ENCODE assay signal across 19 cellular contexts in the genomic region with DNA sequence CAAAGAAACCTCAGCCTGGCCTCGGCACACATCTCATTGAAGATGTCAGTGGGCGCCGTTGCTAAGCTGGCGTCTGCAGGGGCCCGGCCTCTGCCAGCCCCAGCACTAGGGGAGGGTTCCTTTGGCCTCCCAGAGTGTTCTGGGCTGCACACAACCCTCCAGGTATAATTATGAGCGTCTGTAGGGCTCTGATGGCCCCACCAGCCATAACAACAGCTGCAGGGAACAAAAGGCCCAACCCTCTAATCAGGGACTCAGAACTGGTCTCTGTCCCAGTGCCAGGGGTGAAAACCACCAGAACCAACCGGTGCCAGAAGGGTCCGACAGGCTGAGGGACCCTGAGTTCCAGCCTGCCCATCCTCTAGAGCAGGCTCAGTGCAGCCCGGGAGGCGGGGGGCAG. TPM values are rescaled to one million over a fixed set of nuclear protein-coding genes. Genes with fewer than 3 reads are reported as not detected.
"Had no signal": no experiment of that assay in that cellular context is flagged by ENCODE, and none has a peak within 500 bp of the region (broad histone marks: within the 10 kb centered on the region; RNA-seq: fewer than 3 reads in every experiment).

No MANE protein-coding gene starts in this region.

- H3K4me3 Mint-ChIP-seq: activated CD4-positive, alpha-beta memory T cell treated with anti-CD3 and anti-CD28 coated beads, Interleukin-2, amount 10 ng/mL, durations not matched to agents 7 days and 5 days; activated naive CD8-positive, alpha-beta T cell treated with anti-CD3 and anti-CD28 coated beads for 36 hours; activated T-cell treated with anti-CD3 and anti-CD28 coated beads, Interleukin-2, amount 50 U/mL, for 72 hours had no signal

- H3K9me3 Mint-ChIP-seq: activated CD4-positive, alpha-beta memory T cell treated with anti-CD3 and anti-CD28 coated beads, Interleukin-2, amount 10 ng/mL, durations not matched to agents 7 days and 5 days; activated naive CD8-positive, alpha-beta T cell treated with anti-CD3 and anti-CD28 coated beads for 36 hours; activated T-cell treated with anti-CD3 and anti-CD28 coated beads, Interleukin-2, amount 50 U/mL, for 72 hours; natural killer cell had no signal

- ATAC-seq: psoas muscle, sciatic nerve had no signal

- H3K9me3 ChIP-seq: psoas muscle, spleen, transverse colon had no signal

- DNase-seq: activated CD4-positive, alpha-beta memory T cell treated with anti-CD3 and anti-CD28 coated beads, Interleukin-2, amount 10 ng/mL, durations not matched to agents 7 days and 5 days; activated gamma-delta T cell treated with Interleukin-2 at 50 U/mL for 16 hours; activated naive CD8-positive, alpha-beta T cell treated with anti-CD3 and anti-CD28 coated beads for 36 hours; activated T-cell treated with anti-CD3 and anti-CD28 coated beads, Interleukin-2, amount 50 U/mL, for 72 hours; brain microvascular endothelial cell; cerebellar nuclear complex; dermis blood vessel endothelial cell; erythroblast; psoas muscle; spleen; stimulated activated CD4-positive, alpha-beta T cell treated with anti-CD3 and anti-CD28 coated beads, Interleukin-1b, Interleukin-23, amount 100 ng/mL, for 48 hours; stimulated activated naive CD4-positive, alpha-beta T cell; substantia nigra; transverse colon had no signal

- H3K4me3 ChIP-seq: psoas muscle, spleen, transverse colon had no signal

- H3K4me1 ChIP-seq: psoas muscle had no signal

- H3K36me3 Mint-ChIP-seq: activated naive CD8-positive, alpha-beta T cell treated with anti-CD3 and anti-CD28 coated beads for 36 hours; natural killer cell had no signal

- H3K27ac Mint-ChIP-seq: activated CD4-positive, alpha-beta memory T cell treated with anti-CD3 and anti-CD28 coated beads, Interleukin-2, amount 10 ng/mL, durations not matched to agents 7 days and 5 days; activated naive CD8-positive, alpha-beta T cell treated with anti-CD3 and anti-CD28 coated beads for 36 hours; activated T-cell treated with anti-CD3 and anti-CD28 coated beads, Interleukin-2, amount 50 U/mL, for 72 hours had no signal

- H3K27ac ChIP-seq: brain microvascular endothelial cell, psoas muscle, spleen, transverse colon had no signal

- H3K36me3 ChIP-seq: brain microvascular endothelial cell, spleen, transverse colon had no signal

RNA-seq across cellular contexts. Expression of a gene that starts 50.1 kb away (rescaled TPM):
- total RNA-seq: activated CD4-positive, alpha-beta memory T cell treated with anti-CD3 and anti-CD28 coated beads, Interleukin-2, amount 10 ng/mL, durations not matched to agents 7 days and 5 days; activated naive CD8-positive, alpha-beta T cell treated with anti-CD3 and anti-CD28 coated beads for 36 hours; activated T-cell treated with anti-CD3 and anti-CD28 coated beads, Interleukin-2, amount 50 U/mL, for 72 hours; dermis blood vessel endothelial cell; kidney epithelial cell; lower leg skin; natural killer cell; omental fat pad; psoas muscle had no signal
